In the genomic region with DNA sequence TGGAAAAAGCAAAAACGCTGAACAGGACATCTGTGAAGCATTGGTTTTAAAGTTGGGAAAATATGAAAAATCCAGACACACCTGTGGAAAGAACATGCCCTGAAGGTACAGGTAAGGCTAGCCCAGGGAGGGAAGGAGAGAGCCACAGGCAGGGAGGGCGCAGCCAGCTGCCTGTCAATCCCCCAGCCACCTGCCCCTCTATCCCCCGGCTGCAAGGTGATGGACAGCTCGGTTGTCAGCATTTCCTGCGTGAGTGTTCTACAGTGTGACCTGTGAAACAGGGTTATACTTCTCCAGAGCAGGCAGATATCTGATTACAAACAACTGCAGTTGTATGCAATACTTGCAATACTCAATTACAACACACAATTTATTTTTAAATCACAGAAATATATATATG, we compare ENCODE assay signal across 14 cellular contexts.
DNase-seq lines count a peak whose midpoint lies in the region; ATAC-seq and TF ChIP-seq lines count a peak whose summit lies in the region.
"Had no signal": no experiment of that assay in that cellular context is flagged by ENCODE, and none has a peak within 500 bp of the region (broad histone marks: within the 10 kb centered on the region; RNA-seq: fewer than 3 reads in every experiment).

No MANE protein-coding gene starts in this region.

- H3K4me3 Mint-ChIP-seq in natural killer cell (peak overlapping the region; percentile 25), immature natural killer cell (peak overlapping the region; percentile 31 to 68 (median 63))
- H3K4me3 Mint-ChIP-seq in natural killer cell treated with Interleukin-12 subunit alpha and Interleukin-12 subunit beta and Interleukin-15 and Interleukin-18, amount 100 ng/mL, for 72 hours = no peak overlapping the region
- H3K4me3 Mint-ChIP-seq: CD14-positive monocyte; CD4-positive, alpha-beta memory T cell; IgD-negative memory B cell had no signal

- H3K4me1 Mint-ChIP-seq in natural killer cell (peaks cover 21 to 22% of the 10 kb centered on the region in 2 donors), immature natural killer cell (peaks cover 25 to 33% of the 10 kb centered on the region in 2 donors)
- peaks cover 0 to 23% of the 10 kb centered on the region in 2 donors for H3K4me1 Mint-ChIP-seq in natural killer cell treated with Interleukin-12 subunit alpha and Interleukin-12 subunit beta and Interleukin-15 and Interleukin-18, amount 100 ng/mL, for 72 hours (ENCODE audit: low read depth in 2 of 2)
- H3K4me1 Mint-ChIP-seq: CD14-positive monocyte; CD4-positive, alpha-beta memory T cell; IgD-negative memory B cell had no signal

- H3K36me3 Mint-ChIP-seq in natural killer cell (no peaks in the 10 kb centered on the region), immature natural killer cell (no peaks in the 10 kb centered on the region)
- no peaks in the 10 kb centered on the region for H3K36me3 Mint-ChIP-seq in natural killer cell treated with Interleukin-12 subunit alpha and Interleukin-12 subunit beta and Interleukin-15 and Interleukin-18, amount 100 ng/mL, for 72 hours
- H3K36me3 Mint-ChIP-seq: CD14-positive monocyte; CD4-positive, alpha-beta memory T cell; IgD-negative memory B cell had no signal

- peak overlapping the region in 1 of 2 donors; percentile 22 for H3K27ac Mint-ChIP-seq in natural killer cell
- no peak overlapping the region for H3K27ac Mint-ChIP-seq in natural killer cell treated with Interleukin-12 subunit alpha and Interleukin-12 subunit beta and Interleukin-15 and Interleukin-18, amount 100 ng/mL, for 72 hours
- H3K27ac Mint-ChIP-seq in immature natural killer cell = peak overlapping the region in 1 of 6 donors; percentile 35
- H3K27ac Mint-ChIP-seq: CD14-positive monocyte; CD4-positive, alpha-beta memory T cell; IgD-negative memory B cell had no signal

- intact Hi-C loops in natural killer cell (cut with micrococcal nuclease) = no loop called here

- TF ChIP-seq CTCF in natural killer cell (IDR thresholded peaks at IDR 0.05) = no peak

- H3K27me3 Mint-ChIP-seq in natural killer cell (ENCODE audit: low read depth in 2 of 2) (peaks cover 28 to 37% of the 10 kb centered on the region in 2 donors), immature natural killer cell (ENCODE audit: low read depth in 3 of 3) (peaks cover 8 to 18% (median 12%) of the 10 kb centered on the region in 3 donors)
- H3K27me3 Mint-ChIP-seq in natural killer cell treated with Interleukin-12 subunit alpha and Interleukin-12 subunit beta and Interleukin-15 and Interleukin-18, amount 100 ng/mL, for 72 hours = peaks cover 0 to 12% of the 10 kb centered on the region in 2 donors

- ATAC-seq in natural killer cell = peak; percentile 47 to 93 (median 58)
- no peak for ATAC-seq in natural killer cell treated with Interleukin-12 subunit alpha and Interleukin-12 subunit beta and Interleukin-15 and Interleukin-18, amount 100 ng/mL, for 72 hours
- ATAC-seq in HG02623 (IDR thresholded peaks at IDR 0.05; ENCODE audit: unreplicated experiment) = no peak
- ATAC-seq in HG02571 (IDR thresholded peaks at IDR 0.05; ENCODE audit: unreplicated experiment) = no peak
- ATAC-seq: HepG2 had no signal

- DNase-seq in NCI-H146 (lab: John Stamatoyannopoulos, UW) (peak; percentile 29), NCI-H146 treated with DMSO at 0.1 percent for 48 hours (lab: John Stamatoyannopoulos, UW; ENCODE audit: unreplicated experiment) (no peak), natural killer cell (no peak), immature natural killer cell (peak; percentile 10 to 28 (median 25)), midbrain (lab: John Stamatoyannopoulos, UW) (no peak)
- no peak for DNase-seq in natural killer cell treated with Interleukin-12 subunit alpha and Interleukin-12 subunit beta and Interleukin-15 and Interleukin-18, amount 100 ng/mL, for 72 hours (ENCODE audit: low spot score)
- DNase-seq: 8988T; Calu3; CD4-positive, alpha-beta memory T cell had no signal

- H3K9me3 Mint-ChIP-seq in natural killer cell (no peaks in the 10 kb centered on the region), immature natural killer cell (peaks cover 0 to 2% (median 0%) of the 10 kb centered on the region in 6 donors)
- no peaks in the 10 kb centered on the region for H3K9me3 Mint-ChIP-seq in natural killer cell treated with Interleukin-12 subunit alpha and Interleukin-12 subunit beta and Interleukin-15 and Interleukin-18, amount 100 ng/mL, for 72 hours

Comparison
In these comparisons a context has a peak if more than half of its experiments do, and no peak if none do; other contexts are left out.
1. DNase-seq: peak in NCI-H146 (single experiment) and immature natural killer cell (3 of 3); none in NCI-H146 treated with DMSO at 0.1 percent for 48 hours (single experiment), natural killer cell (single experiment), natural killer cell treated with Interleukin-12 subunit alpha and Interleukin-12 subunit beta and Interleukin-15 and Interleukin-18, amount 100 ng/mL, for 72 hours (single experiment) and midbrain (single experiment).
2. ATAC-seq: peak in natural killer cell (3 of 3); none in natural killer cell treated with Interleukin-12 subunit alpha and Interleukin-12 subunit beta and Interleukin-15 and Interleukin-18, amount 100 ng/mL, for 72 hours (0 of 2), HG02623 (single experiment) and HG02571 (single experiment).